ENCODE assay signal across 9 cellular contexts in the genomic region with DNA sequence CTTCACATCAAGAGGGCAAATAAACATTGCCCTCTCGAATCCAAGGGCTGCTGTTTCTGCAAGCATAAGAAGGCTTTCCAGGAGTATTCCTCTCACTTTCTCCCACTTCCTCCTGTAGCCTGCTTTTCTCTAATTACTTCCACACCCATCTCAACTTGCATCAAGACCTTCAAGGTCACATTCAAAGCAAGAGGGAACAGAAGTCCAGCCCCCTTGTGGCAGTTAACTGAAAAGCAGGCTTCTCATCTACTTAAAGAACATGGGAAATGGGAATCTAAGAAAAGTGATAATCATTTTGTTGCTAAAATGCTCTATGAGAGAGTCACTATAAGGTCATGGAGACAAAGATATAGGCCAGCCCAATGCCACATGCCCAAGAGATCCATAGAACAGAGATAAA.
A peak's percentile ranks its signal among the peaks of the same experiment; 100 is the strongest.
DNase-seq lines count a peak whose midpoint lies in the region; ATAC-seq and TF ChIP-seq lines count a peak whose summit lies in the region.
"Had no signal": no experiment of that assay in that cellular context is flagged by ENCODE, and none has a peak within 500 bp of the region (broad histone marks: within the 10 kb centered on the region; RNA-seq: fewer than 3 reads in every experiment).

No MANE protein-coding gene starts in this region.

- in situ Hi-C loops in Caki2 (cut with HindIII; ENCODE audit: low pct_unique_long_range_greater_than_20kb, low sequenced_read_pairs) = no loop called here

- DNase-seq in Caki2 (ENCODE audit: low read depth) (peak; percentile 21), H4 (ENCODE audit: low spot score) (peak; percentile 40), OCI-M1 (lab: John Stamatoyannopoulos, UW) (peak; percentile 72), foreskin keratinocyte (no peak), AG08395 (ENCODE audit: low spot score) (no peak), ascending aorta (ENCODE audit: low spot score in 2 of 2) (no peak)
- DNase-seq: kidney glomerular epithelial cell had no signal

- H3K27me3 ChIP-seq in foreskin keratinocyte = no peaks in the 10 kb centered on the region
- no peaks in the 10 kb centered on the region for H3K27me3 ChIP-seq in ascending aorta

- no peaks in the 10 kb centered on the region for H3K36me3 ChIP-seq in ascending aorta

- H3K9me3 ChIP-seq in ascending aorta = no peaks in the 10 kb centered on the region

- H3K4me1 ChIP-seq in foreskin keratinocyte (no peaks in the 10 kb centered on the region), ascending aorta (no peaks in the 10 kb centered on the region)

- TF ChIP-seq CTCF in foreskin keratinocyte (conservative IDR thresholded peaks at IDR 0.05) (peak; percentile 59), ascending aorta (IDR thresholded peaks at IDR 0.05) (no peak)

- no peak overlapping the region for H3K4me3 ChIP-seq in ascending aorta

- peak; percentile 44 for ATAC-seq in foreskin keratinocyte
- ATAC-seq in HG03095 (IDR thresholded peaks at IDR 0.05; ENCODE audit: unreplicated experiment) = no peak
- no peak for ATAC-seq in GM21619 (IDR thresholded peaks at IDR 0.05; ENCODE audit: unreplicated experiment)

- H3K27ac ChIP-seq in foreskin keratinocyte (no peak overlapping the region), ascending aorta (no peak overlapping the region)

- intact Hi-C loops in ascending aorta (cut with DNase I) = no loop called here

Comparison
In these comparisons a context has a peak if more than half of its experiments do, and no peak if none do; other contexts are left out.
1. DNase-seq: peak in Caki2 (single experiment), H4 (single experiment) and OCI-M1 (single experiment); none in foreskin keratinocyte (0 of 2), AG08395 (single experiment) and ascending aorta (0 of 2).